Comparison of ENCODE assay signal across 12 cellular contexts in genomic region chr1:226974544-226975258, GRCh38. TPM values are rescaled to one million over a fixed set of nuclear protein-coding genes. Genes with fewer than 3 reads are reported as not detected.
DNase-seq lines count a peak whose midpoint lies in the region; ATAC-seq, FAIRE-seq and TF ChIP-seq lines count a peak whose summit lies in the region.
"Had no signal": no experiment of that assay in that cellular context is flagged by ENCODE, and none has a peak within 500 bp of the region (broad histone marks: within the 10 kb centered on the region; RNA-seq: fewer than 3 reads in every experiment).

No MANE protein-coding gene starts in this region.

- intact Hi-C loops in CD8-positive, alpha-beta T cell (cut with DNase I, micrococcal nuclease): no loop called here
- intact Hi-C loops in kidney (cut with DNase I): no loop called here

- H3K9me3 ChIP-seq in CD8-positive, alpha-beta T cell (ENCODE audit: low read length): no peaks in the 10 kb centered on the region
- H3K9me3 ChIP-seq in kidney (ENCODE audit: control insufficient read depth in 1 of 2, low read length in 2 of 2): peaks cover 0 to 4% of the 10 kb centered on the region in 2 donors

- no peak for DNase-seq in CD8-positive, alpha-beta T cell
- peak; percentile 77 for DNase-seq in kidney
- DNase-seq in renal cortical epithelial cell (ENCODE audit: low read depth): peak; percentile 65
- no peak for DNase-seq in effector CD8-positive, alpha-beta T cell (lab: John Stamatoyannopoulos, UW)
- DNase-seq in NCI-H1436 treated with DMSO at 0.1 percent for 48 hours (lab: John Stamatoyannopoulos, UW): no peak
- DNase-seq in activated T-cell treated with anti-CD3 and anti-CD28 coated beads, Interleukin-2, amount 50 U/mL, for 1 hour: no peak
- DNase-seq: activated CD4-positive, alpha-beta T cell treated with anti-CD3 and anti-CD28 coated beads, Interleukin-2, amount 50 U/mL, for 4 hours; cortex of kidney had no signal

- peaks cover 47% of the 10 kb centered on the region for H3K36me3 Mint-ChIP-seq in CD8-positive, alpha-beta T cell

- H3K9me3 Mint-ChIP-seq in CD8-positive, alpha-beta T cell: peaks cover 5% of the 10 kb centered on the region

- POLR2A ChIA-PET in CD8-positive, alpha-beta T cell (lab: Charles Lee): no interaction called here

- no peaks in the 10 kb centered on the region for H3K4me1 ChIP-seq in CD8-positive, alpha-beta T cell (ENCODE audit: insufficient read depth, low read length)
- peaks cover 19 to 24% of the 10 kb centered on the region in 2 donors for H3K4me1 ChIP-seq in kidney (ENCODE audit: control insufficient read depth in 1 of 2, insufficient read depth in 1 of 2, low read depth in 1 of 2, low read length in 2 of 2)

- FAIRE-seq in kidney (lab: Jason Lieb, UNC): no peak
- FAIRE-seq: D721Med had no signal

- TF ChIP-seq CTCF in CD8-positive, alpha-beta T cell (IDR thresholded peaks at IDR 0.05): no peak
- TF ChIP-seq CTCF in kidney (IDR thresholded peaks at IDR 0.05; ENCODE audit: borderline replicate concordance, extremely low read depth, insufficient read depth): no peak

- H3K4me3 ChIP-seq in CD8-positive, alpha-beta T cell (ENCODE audit: low read depth, low read length): no peak overlapping the region
- H3K4me3 ChIP-seq in kidney (ENCODE audit: low read length in 2 of 2): no peak overlapping the region

- H3K9ac ChIP-seq in kidney (ENCODE audit: low read length in 2 of 2): peak overlapping the region; percentile 27 to 73
- H3K9ac ChIP-seq: KMS-11 had no signal

- H3K4me3 Mint-ChIP-seq in CD8-positive, alpha-beta T cell: no peak overlapping the region

- ATAC-seq in CD8-positive, alpha-beta T cell: no peak
- ATAC-seq in GM18867 (IDR thresholded peaks at IDR 0.05; ENCODE audit: unreplicated experiment): no peak

- H3K36me3 ChIP-seq in CD8-positive, alpha-beta T cell (ENCODE audit: insufficient read depth, low read length): peaks cover 22% of the 10 kb centered on the region
- peaks cover 0 to 4% of the 10 kb centered on the region in 2 donors for H3K36me3 ChIP-seq in kidney (ENCODE audit: control insufficient read depth in 1 of 2, insufficient read depth in 2 of 2, low read length in 2 of 2)

- H3K27me3 Mint-ChIP-seq in CD8-positive, alpha-beta T cell (ENCODE audit: low read depth): no peaks in the 10 kb centered on the region

- H3K27ac Mint-ChIP-seq in CD8-positive, alpha-beta T cell: peak overlapping the region; percentile 41

- no peak overlapping the region for H3K27ac ChIP-seq in CD8-positive, alpha-beta T cell (ENCODE audit: low read depth, low read length)
- H3K27ac ChIP-seq in angular gyrus (ENCODE audit: low read depth, low read length) (peak overlapping the region; percentile 94), kidney (ENCODE audit: low read depth in 2 of 2, low read length in 2 of 2) (peak overlapping the region; percentile 97)
- H3K27ac ChIP-seq: KMS-11 had no signal

- H3K27me3 ChIP-seq in CD8-positive, alpha-beta T cell (ENCODE audit: insufficient read depth, low read length): no peaks in the 10 kb centered on the region

- peaks cover 3% of the 10 kb centered on the region for H3K4me1 Mint-ChIP-seq in CD8-positive, alpha-beta T cell (ENCODE audit: low read depth)

- CTCF ChIA-PET in CD8-positive, alpha-beta T cell (lab: Charles Lee): no interaction called here

RNA-seq across cellular contexts. Expression of gene COQ8A, which starts 34.6 kb away (rescaled TPM):
- 10 to 100 TPM; 82.6 to 90.0 TPM for total RNA-seq in CD8-positive, alpha-beta T cell
- total RNA-seq in kidney (29.4 TPM), renal cortical epithelial cell (4.7 and 16.4 TPM in 2 replicates)
- polyA plus RNA-seq in kidney (ENCODE audit: insufficient read depth, low read depth, low replicate concordance): 44.1 TPM

Comparison
In these comparisons a context has a peak if more than half of its experiments do, and no peak if none do; other contexts are left out.
1. DNase-seq: peak in kidney (single experiment) and renal cortical epithelial cell (single experiment); none in CD8-positive, alpha-beta T cell (0 of 7), effector CD8-positive, alpha-beta T cell (single experiment), NCI-H1436 treated with DMSO at 0.1 percent for 48 hours (single experiment) and activated T-cell treated with anti-CD3 and anti-CD28 coated beads, Interleukin-2, amount 50 U/mL, for 1 hour (single experiment).